ENCODE assay signal across 10 cellular contexts in genomic region chrX:103329991-103330390, GRCh38. TPM values are rescaled to one million over a fixed set of nuclear protein-coding genes. Genes with fewer than 3 reads are reported as not detected.
DNase-seq lines count a peak whose midpoint lies in the region; ATAC-seq, FAIRE-seq and TF ChIP-seq lines count a peak whose summit lies in the region.
"Had no signal": no experiment of that assay in that cellular context is flagged by ENCODE, and none has a peak within 500 bp of the region (broad histone marks: within the 10 kb centered on the region; RNA-seq: fewer than 3 reads in every experiment).

Gene TCEAL7 (plus strand): TSS chrX:103330239. CDS start chrX:103331404, 1,165 bp downstream.

- BruUV-seq in IMR-90 (replicated peaks; lab: Mats Ljungman, UMichigan), result no TSS peak

- peak within 1 kb of the TSS; percentile 87 for H2AFZ ChIP-seq in IMR-90 (replicated peaks; ENCODE audit: low read length, poor library complexity)

- dilution Hi-C loops in IMR-90 (cut with HindIII; ENCODE audit: low sequenced_read_pairs, unreplicated experiment), result no loop called here

- no peak within 1 kb of the TSS for H2AK5ac ChIP-seq in IMR-90 (ENCODE audit: low read depth, low read length)

- TF ChIP-seq RAD21 in IMR-90 (IDR thresholded peaks at IDR 0.05; ENCODE audit: low read length), result no peak

- DNase-seq in IMR-90 (peak; percentile 46), ecto neural progenitor cell (ENCODE audit: low spot score) (peak; percentile 64), kidney tubule cell (ENCODE audit: low spot score) (peak; percentile 7), stromal cell of bone marrow (ENCODE audit: low read depth) (peak; percentile 3), NCI-H1092 (lab: John Stamatoyannopoulos, UW) (no peak), D721Med (ENCODE audit: insufficient read length, low spot score) (no peak), GF-D8 (lab: John Stamatoyannopoulos, UW) (no peak), NCI-H446 (lab: John Stamatoyannopoulos, UW) (no peak)
- DNase-seq: stimulated activated CD4-positive, alpha-beta T cell treated with anti-CD3 and anti-CD28 coated beads, Interleukin-15, amount 100 ng/mL, for 24 hours had no signal

- CTCF ChIA-PET in IMR-90 (lab: Yijun Ruan, JAX), result interaction anchor here (1.3 kb wide), 1 partner anchor 18 kb away, joined by 3 read pairs; no protein-coding TSS in a partner anchor

- H4K8ac ChIP-seq in IMR-90 (ENCODE audit: low read depth in 2 of 2, low read length in 2 of 2), result peak within 1 kb of the TSS; percentile 89 to 98

- peak within 1 kb of the TSS; percentile 86 for H3K4me2 ChIP-seq in IMR-90 (ENCODE audit: low read depth, low read length)

- in situ Hi-C loops in IMR-90 (cut with MboI; ENCODE audit: low sequenced_read_pairs), result no loop called here

- H2BK15ac ChIP-seq in IMR-90 (ENCODE audit: low read depth, low read length), result no peak within 1 kb of the TSS

- peak within 1 kb of the TSS; percentile 37; the same call in 1 of the 2 replicates for H3K14ac ChIP-seq in IMR-90 (replicated peaks; ENCODE audit: low read depth, low read length)

- no peaks in the 10 kb centered on the region for H3K4me1 ChIP-seq in IMR-90 (ENCODE audit: control insufficient read depth, insufficient read depth, low read length)

- intact Hi-C loops in IMR-90 (cut with micrococcal nuclease), result no loop called here

- no peaks in the 10 kb centered on the region for H3K9me3 ChIP-seq in IMR-90 (ENCODE audit: control insufficient read depth, insufficient read depth, low read length)

- H4K91ac ChIP-seq in IMR-90 (ENCODE audit: insufficient read depth, low read depth, low read length), result peak within 1 kb of the TSS; percentile 33; the same call in 1 of the 2 replicates

- H3K36me3 ChIP-seq in IMR-90 (ENCODE audit: control insufficient read depth, insufficient read depth, low read length), result no peaks in the 10 kb centered on the region

- H2BK20ac ChIP-seq in IMR-90 (ENCODE audit: low read depth, low read length), result no peak within 1 kb of the TSS

- peak within 1 kb of the TSS; percentile 19; the same call in 1 of the 2 replicates for H3K56ac ChIP-seq in IMR-90 (ENCODE audit: extremely low read depth, insufficient read depth, low read length)

- H3K9ac ChIP-seq in IMR-90 (ENCODE audit: low read depth, low read length), result peak within 1 kb of the TSS; percentile 47

- peaks cover 0 to 4% of the 10 kb centered on the region in 2 experiments; a peak in 1 of 4 replicates for H3K79me1 ChIP-seq in IMR-90 (ENCODE audit: low read depth in 1 of 2, low read length in 2 of 2)

- no CpG with 5 or more reads among the region's 11 CpGs for WGBS in IMR-90 (ENCODE audit: extremely low coverage in 2 of 2, insufficient read length in 1 of 2), 2 experiments

- peak within 1 kb of the TSS; percentile 49 for H3K4me3 ChIP-seq in IMR-90 (ENCODE audit: insufficient read depth, low read depth, low read length)

- no peaks in the 10 kb centered on the region for H4K20me1 ChIP-seq in IMR-90 (ENCODE audit: insufficient read depth, low read length)

- peak within 1 kb of the TSS; percentile 33; the same call in 1 of the 2 replicates for H3K23ac ChIP-seq in IMR-90 (ENCODE audit: low read depth, low read length)

- no peak within 1 kb of the TSS for H2BK5ac ChIP-seq in IMR-90 (ENCODE audit: low read depth, low read length, poor library complexity, severe bottlenecking)

- ATAC-seq in IMR-90 (ENCODE audit: low read depth), result peak; percentile 72
- ATAC-seq: Panc1 had no signal

- FAIRE-seq in D721Med (lab: Jason Lieb, UNC), result no peak

- H3K27ac ChIP-seq in IMR-90 (ENCODE audit: insufficient read depth, low read length), result peak within 1 kb of the TSS; percentile 49

- peaks cover 2% of the 10 kb centered on the region; the same call in 1 of the 2 replicates for H3K27me3 ChIP-seq in IMR-90 (ENCODE audit: control insufficient read depth, insufficient read depth, low read length)

- H3K9me1 ChIP-seq in IMR-90 (ENCODE audit: insufficient read depth, low read length), result no peaks in the 10 kb centered on the region

- peak within 1 kb of the TSS; percentile 14; the same call in 1 of the 2 replicates for H4K5ac ChIP-seq in IMR-90 (ENCODE audit: low read depth, low read length)

- H3K18ac ChIP-seq in IMR-90 (ENCODE audit: low read depth, low read length), result no peak within 1 kb of the TSS; the same call in 1 of the 2 replicates

- H3K4ac ChIP-seq in IMR-90 (ENCODE audit: low read depth, low read length), result peak within 1 kb of the TSS; percentile 71

- peak within 1 kb of the TSS; percentile 34 for H2BK120ac ChIP-seq in IMR-90 (ENCODE audit: low read depth, low read length)

- H2AK9ac ChIP-seq in IMR-90 (replicated peaks; ENCODE audit: low read depth, low read length, poor library complexity), result peak within 1 kb of the TSS; percentile 31

- TF ChIP-seq CTCF in IMR-90 (conservative IDR thresholded peaks at IDR 0.05; ENCODE audit: low read depth, low read length) (no peak), D721Med (IDR thresholded peaks at IDR 0.05; ENCODE audit: insufficient read depth, missing control alignments) (no peak)

- POLR2A ChIA-PET in IMR-90 (lab: Charles Lee; ENCODE audit: unreplicated experiment), result no interaction called here

- no peak for TF ChIP-seq POLR2A in IMR-90 (IDR thresholded peaks at IDR 0.05; ENCODE audit: low read depth, low read length)

TF ChIP-seq in IMR-90, 13 proteins besides CTCF, POLR2A, EP300 and RAD21:
- TF ChIP-seq NFE2L2 (IDR thresholded peaks at IDR 0.05; ENCODE audit: low read depth, low read length), result no peak
- no peak for TF ChIP-seq SMC3 (IDR thresholded peaks at IDR 0.05; ENCODE audit: low read depth, low read length)
- peak; percentile 73; the same call in 1 of the 2 replicates for TF ChIP-seq USF2 (IDR thresholded peaks at IDR 0.05; ENCODE audit: low read depth, low read length)

RNA-seq across cellular contexts. Expression of gene TCEAL7, which starts in this region (rescaled TPM):
- 6.5 and 16.1 TPM in 2 replicates for total RNA-seq in IMR-90 (2012; rRNA removed)
- polyA plus RNA-seq in IMR-90 (2012; rRNA removed), result 12.1 and 15.4 TPM in 2 replicates
- 2.1 and 2.2 TPM in 2 replicates for polyA plus RNA-seq in IMR-90 (2012; cell fraction: cytosol; rRNA removed)
- 0.55 and 4.6 TPM in 2 replicates for polyA plus RNA-seq in IMR-90 (2012; cell fraction: nucleus; rRNA removed; ENCODE audit: low replicate concordance)

Comparison
In these comparisons a context has a peak if more than half of its experiments do, and no peak if none do; other contexts are left out.
1. DNase-seq: peak in IMR-90 (single experiment), ecto neural progenitor cell (single experiment), kidney tubule cell (single experiment) and stromal cell of bone marrow (single experiment); none in NCI-H1092 (single experiment), D721Med (single experiment), GF-D8 (single experiment) and NCI-H446 (0 of 2).